Comparison of ENCODE assay signal across 20 cellular contexts in the genomic region with DNA sequence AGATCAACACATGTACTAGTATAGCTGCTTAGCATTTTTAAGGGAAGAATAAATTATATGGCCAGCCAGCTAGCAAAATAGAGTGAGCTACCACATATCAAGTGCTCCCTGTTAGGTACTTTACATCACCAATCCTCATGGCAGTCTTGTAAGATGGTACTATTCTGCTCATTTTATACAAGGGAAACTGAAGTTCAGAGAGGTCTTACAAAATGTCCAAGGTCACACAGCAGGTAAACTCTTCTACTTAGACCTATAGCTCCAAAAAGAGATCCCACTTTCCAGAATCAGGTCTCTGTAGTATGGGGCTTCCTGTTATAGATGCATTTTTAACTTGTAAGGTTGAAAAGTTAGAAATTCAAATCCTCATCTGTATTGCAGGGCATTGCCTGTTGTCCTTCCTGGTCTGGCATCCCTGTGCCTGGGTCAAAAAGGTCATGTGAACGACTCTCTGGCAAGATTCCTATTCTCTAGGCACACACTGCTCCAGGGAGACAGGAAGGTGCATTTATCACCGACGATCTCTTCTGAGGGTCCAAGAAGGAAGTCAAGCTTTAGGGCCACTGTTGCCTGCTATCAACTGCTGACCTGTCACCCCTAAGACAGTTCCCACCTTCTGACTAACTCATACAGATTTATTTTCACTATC. TPM values are rescaled to one million over a fixed set of nuclear protein-coding genes. Genes with fewer than 3 reads are reported as not detected.
DNase-seq lines count a peak whose midpoint lies in the region; ATAC-seq lines count a peak whose summit lies in the region.
"Had no signal": no experiment of that assay in that cellular context is flagged by ENCODE, and none has a peak within 500 bp of the region (broad histone marks: within the 10 kb centered on the region; RNA-seq: fewer than 3 reads in every experiment).

No MANE protein-coding gene starts in this region.

- H3K27ac Mint-ChIP-seq in CD8-positive, alpha-beta memory T cell, result peak overlapping the region; percentile 60 to 99 (median 90)
- peak overlapping the region; percentile 47 for H3K27ac Mint-ChIP-seq in central memory CD8-positive, alpha-beta T cell (ENCODE audit: low read depth)
- peak overlapping the region; percentile 30 to 95 (median 76) for H3K27ac Mint-ChIP-seq in naive thymus-derived CD8-positive, alpha-beta T cell
- H3K27ac Mint-ChIP-seq: activated CD8-positive, alpha-beta T cell treated with anti-CD3 and anti-CD28 coated beads, Interleukin-2, amount 10 ng/mL, durations not matched to agents 7 days and 5 days had no signal

- no peak overlapping the region for H3K27ac ChIP-seq in CD8-positive, alpha-beta memory T cell (ENCODE audit: low read depth, low read length)
- H3K27ac ChIP-seq: brain microvascular endothelial cell, SJSA1 had no signal

- H3K27me3 Mint-ChIP-seq in CD8-positive, alpha-beta memory T cell, result no peaks in the 10 kb centered on the region
- H3K27me3 Mint-ChIP-seq in central memory CD8-positive, alpha-beta T cell, result no peaks in the 10 kb centered on the region
- H3K27me3 Mint-ChIP-seq in naive thymus-derived CD8-positive, alpha-beta T cell, result no peaks in the 10 kb centered on the region

- H3K4me3 ChIP-seq in CD8-positive, alpha-beta memory T cell (ENCODE audit: low read length), result no peak overlapping the region
- H3K4me3 ChIP-seq: HAP-1, SJSA1, spleen, upper lobe of left lung had no signal

- POLR2A ChIA-PET in CD8-positive, alpha-beta memory T cell (lab: Charles Lee), result no interaction called here
- POLR2A ChIA-PET in naive thymus-derived CD8-positive, alpha-beta T cell (lab: Charles Lee), result interaction anchor here (0.9 kb wide), 1 partner anchor 23 kb away, joined by 3 read pairs; no protein-coding TSS in a partner anchor

- H3K27me3 ChIP-seq in CD8-positive, alpha-beta memory T cell (ENCODE audit: insufficient read depth, low read length, poor library complexity, severe bottlenecking), result no peaks in the 10 kb centered on the region
- H3K27me3 ChIP-seq: brain microvascular endothelial cell, SJSA1, spleen, upper lobe of left lung had no signal

- H3K4me3 Mint-ChIP-seq in CD8-positive, alpha-beta memory T cell, result peak overlapping the region in 2 of 7 donors; percentile 28 to 49
- H3K4me3 Mint-ChIP-seq in central memory CD8-positive, alpha-beta T cell, result no peak overlapping the region
- H3K4me3 Mint-ChIP-seq in naive thymus-derived CD8-positive, alpha-beta T cell, result peak overlapping the region in 6 of 10 donors; percentile 1 to 28 (median 18)
- H3K4me3 Mint-ChIP-seq: activated CD8-positive, alpha-beta T cell treated with anti-CD3 and anti-CD28 coated beads, Interleukin-2, amount 10 ng/mL, durations not matched to agents 7 days and 5 days had no signal

- peaks cover 58% of the 10 kb centered on the region for H3K4me1 ChIP-seq in CD8-positive, alpha-beta memory T cell (ENCODE audit: insufficient read depth, low read length)

- H3K9me3 ChIP-seq in CD8-positive, alpha-beta memory T cell (ENCODE audit: low read length), result no peaks in the 10 kb centered on the region
- H3K9me3 ChIP-seq: HAP-1, SJSA1, spleen, upper lobe of left lung had no signal

- H3K4me1 Mint-ChIP-seq in CD8-positive, alpha-beta memory T cell, result peaks cover 50 to 60% (median 60%) of the 10 kb centered on the region in 3 donors
- H3K4me1 Mint-ChIP-seq in central memory CD8-positive, alpha-beta T cell, result peaks cover 50% of the 10 kb centered on the region
- H3K4me1 Mint-ChIP-seq in naive thymus-derived CD8-positive, alpha-beta T cell, result peaks cover 36 to 60% (median 59%) of the 10 kb centered on the region in 4 donors

- peaks cover 4% of the 10 kb centered on the region for H3K36me3 ChIP-seq in CD8-positive, alpha-beta memory T cell (ENCODE audit: insufficient read depth, low read length)

- H3K9me3 Mint-ChIP-seq in CD8-positive, alpha-beta memory T cell, result no peaks in the 10 kb centered on the region
- H3K9me3 Mint-ChIP-seq in central memory CD8-positive, alpha-beta T cell, result no peaks in the 10 kb centered on the region
- no peaks in the 10 kb centered on the region for H3K9me3 Mint-ChIP-seq in naive thymus-derived CD8-positive, alpha-beta T cell

- ATAC-seq in central memory CD8-positive, alpha-beta T cell (replicated peaks; ENCODE audit: extremely low read depth, poor library complexity, severe bottlenecking), result no peak
- ATAC-seq in naive thymus-derived CD8-positive, alpha-beta T cell, result no peak
- ATAC-seq: activated CD8-positive, alpha-beta T cell treated with anti-CD3 and anti-CD28 coated beads, Interleukin-2, amount 10 ng/mL, durations not matched to agents 7 days and 5 days; esophagus mucosa; right cardiac atrium had no signal

- DNase-seq in CD1c-positive myeloid dendritic cell (ENCODE audit: extremely low spot score) (peak; percentile 25), COLO668 (lab: John Stamatoyannopoulos, UW; ENCODE audit: unreplicated experiment) (no peak), HuH-7 (ENCODE audit: low spot score) (no peak), DMS 273 treated with DMSO at 0.1 percent for 48 hours (lab: John Stamatoyannopoulos, UW) (no peak)
- no peak for DNase-seq in CD8-positive, alpha-beta memory T cell
- DNase-seq in central memory CD8-positive, alpha-beta T cell (ENCODE audit: low spot score in 2 of 2), result no peak
- no peak for DNase-seq in naive thymus-derived CD8-positive, alpha-beta T cell
- DNase-seq: activated CD4-positive, CD25-positive, alpha-beta regulatory T cell treated with anti-CD3 and anti-CD28 coated beads, Interleukin-2, amount 50 U/mL, for 72 hours; activated CD8-positive, alpha-beta T cell treated with anti-CD3 and anti-CD28 coated beads, Interleukin-2, amount 10 ng/mL, durations not matched to agents 7 days and 5 days; brain microvascular endothelial cell; foreskin fibroblast; NCI-H1417; NCI-H774; right cardiac atrium; spleen; T-helper 1 cell; upper lobe of left lung had no signal

- H3K36me3 Mint-ChIP-seq in CD8-positive, alpha-beta memory T cell, result peaks cover 0 to 54% (median 24%) of the 10 kb centered on the region in 3 donors
- peaks cover 19% of the 10 kb centered on the region for H3K36me3 Mint-ChIP-seq in central memory CD8-positive, alpha-beta T cell (ENCODE audit: insufficient read depth)
- H3K36me3 Mint-ChIP-seq in naive thymus-derived CD8-positive, alpha-beta T cell, result peaks cover 0 to 53% (median 24%) of the 10 kb centered on the region in 3 donors

- CTCF ChIA-PET in CD8-positive, alpha-beta memory T cell (lab: Charles Lee), result interaction anchor here (0.7 to 1.9 kb wide), 4 partner anchors 24 to 132 kb away, joined by 3 to 5 read pairs (median 4); no protein-coding TSS in a partner anchor

RNA-seq across cellular contexts. Expression of gene TRIT1, which starts 41.1 kb away (rescaled TPM):
- total RNA-seq in CD8-positive, alpha-beta memory T cell, result 10 to 100 TPM; 33.1 to 34.0 TPM
- polyA plus RNA-seq in CD8-positive, alpha-beta memory T cell, result 10.3 TPM
- total RNA-seq in naive thymus-derived CD8-positive, alpha-beta T cell, result 10 to 100 TPM; 22.0 to 25.9 TPM
- polyA plus RNA-seq in naive thymus-derived CD8-positive, alpha-beta T cell, result 10 to 100 TPM in 2 of 3 donors, 1 to 10 TPM in 1; 9.5 to 13.0 (median 10.5) TPM

RNA-seq across cellular contexts. Expression of gene BMP8B, which starts 53.5 kb away (rescaled TPM):
- total RNA-seq in CD8-positive, alpha-beta memory T cell, result 1 to 10 TPM in 1 of 2 experiments, under 1 TPM in 1; 0.91 to 1.2 TPM
- 0.14 TPM for polyA plus RNA-seq in CD8-positive, alpha-beta memory T cell
- total RNA-seq in naive thymus-derived CD8-positive, alpha-beta T cell, result under 1 TPM; 0.26 to 0.41 TPM
- polyA plus RNA-seq in naive thymus-derived CD8-positive, alpha-beta T cell, result under 1 TPM in 1 of 3 donors, not detected in 2; 0.13 TPM

RNA-seq across cellular contexts. Expression of gene MYCL, which starts 59.6 kb away (rescaled TPM):
- under 1 TPM in 1 of 2 experiments, not detected in 1; 0.24 TPM for total RNA-seq in CD8-positive, alpha-beta memory T cell
- not detected for polyA plus RNA-seq in CD8-positive, alpha-beta memory T cell
- not detected for total RNA-seq in naive thymus-derived CD8-positive, alpha-beta T cell
- polyA plus RNA-seq in naive thymus-derived CD8-positive, alpha-beta T cell, result not detected
- total RNA-seq: activated CD8-positive, alpha-beta T cell treated with anti-CD3 and anti-CD28 coated beads, Interleukin-2, amount 10 ng/mL, durations not matched to agents 7 days and 5 days had no signal
